Comparison of ENCODE assay signal across 8 cellular contexts in the genomic region with DNA sequence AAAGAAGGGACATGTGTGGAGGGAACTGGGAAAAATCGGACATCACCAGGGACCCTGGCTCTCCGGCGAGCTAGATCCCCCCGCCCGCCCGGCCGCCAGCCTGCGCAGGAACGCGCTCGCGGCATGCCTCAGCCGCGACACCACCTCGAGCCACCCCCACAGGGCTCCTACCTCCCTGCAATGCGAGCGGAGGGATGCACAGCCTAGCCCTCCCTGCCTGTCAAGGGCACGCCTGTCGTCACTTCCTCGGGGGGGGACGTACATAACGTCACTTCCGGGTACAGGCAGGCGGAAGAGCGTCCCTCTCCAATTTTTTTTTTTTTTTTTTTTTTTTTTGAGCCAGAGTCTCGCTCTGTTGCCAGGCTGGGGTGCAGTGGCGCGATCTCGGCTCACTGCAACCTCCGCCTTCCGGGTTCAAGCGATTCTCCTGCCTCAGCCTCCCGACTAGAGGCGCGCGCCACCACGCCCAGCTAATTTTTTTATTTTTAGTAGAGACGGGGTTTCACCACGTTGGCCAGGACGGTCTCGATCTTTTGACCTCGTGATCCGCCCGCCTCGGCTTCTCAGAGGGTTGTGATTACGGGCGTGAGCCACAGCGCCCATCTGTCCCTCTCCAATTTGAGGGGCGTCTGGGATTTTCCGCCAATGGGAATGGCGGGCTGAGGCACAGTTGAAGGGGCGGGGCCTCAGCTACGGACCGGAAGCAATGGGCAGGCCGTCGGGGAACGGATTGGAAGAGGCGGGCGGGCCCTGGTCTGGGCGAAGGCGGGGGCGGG. TPM values are rescaled to one million over a fixed set of nuclear protein-coding genes. Genes with fewer than 3 reads are reported as not detected.
DNase-seq lines count a peak whose midpoint lies in the region; ATAC-seq, FAIRE-seq and TF ChIP-seq lines count a peak whose summit lies in the region.

A gene with protein sequence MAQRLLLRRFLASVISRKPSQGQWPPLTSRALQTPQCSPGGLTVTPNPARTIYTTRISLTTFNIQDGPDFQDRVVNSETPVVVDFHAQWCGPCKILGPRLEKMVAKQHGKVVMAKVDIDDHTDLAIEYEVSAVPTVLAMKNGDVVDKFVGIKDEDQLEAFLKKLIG (minus strand): TSS at position 248 of the 776 bp plus-strand sequence. CDS start 803 bp downstream, outside the sequence.

- no peaks in the 10 kb centered on the region for H4K20me1 ChIP-seq in keratinocyte (ENCODE audit: control insufficient read depth, extremely low read depth, insufficient read depth, low read length)

- peaks cover 9 to 11% of the 10 kb centered on the region in 2 experiments for H3K36me3 ChIP-seq in keratinocyte (ENCODE audit: control insufficient read depth in 2 of 2, extremely low read depth in 1 of 2, insufficient read depth in 2 of 2, low read length in 2 of 2)

- H3K9me1 ChIP-seq in keratinocyte (ENCODE audit: control insufficient read depth, extremely low read depth, insufficient read depth, low read length): no peaks in the 10 kb centered on the region

- peak within 1 kb of the TSS; percentile 61 for H3K4me3 ChIP-seq in AG09309 (ENCODE audit: control insufficient read depth, low read depth, low read length)
- peak within 1 kb of the TSS; percentile 66 to 98 (median 85) for H3K4me3 ChIP-seq in keratinocyte (ENCODE audit: control insufficient read depth in 2 of 3, extremely low read depth in 1 of 3, insufficient read depth in 2 of 3, low read depth in 1 of 3, low read length in 3 of 3)

- peaks cover 11% of the 10 kb centered on the region for H3K4me1 ChIP-seq in keratinocyte (ENCODE audit: control insufficient read depth, extremely low read depth, insufficient read depth, low read length)

- H3K4me2 ChIP-seq in keratinocyte (ENCODE audit: control insufficient read depth, extremely low read depth, insufficient read depth, low read depth, low read length): peak within 1 kb of the TSS; percentile 96

- ATAC-seq in GM19035 (IDR thresholded peaks at IDR 0.05; ENCODE audit: unreplicated experiment) (peak; percentile 89), HG03354 (IDR thresholded peaks at IDR 0.05; ENCODE audit: poor library complexity, severe bottlenecking, unreplicated experiment) (peak; percentile 85)

- peak; percentile 85 for FAIRE-seq in keratinocyte (lab: Jason Lieb, UNC)

- H2AFZ ChIP-seq in keratinocyte (ENCODE audit: control insufficient read depth, low read length): peak within 1 kb of the TSS; percentile 94

- no peak for TF ChIP-seq CTCF in AG09309 (IDR thresholded peaks at IDR 0.05; ENCODE audit: control insufficient read depth, insufficient read depth, low read depth, low read length, missing control alignments)
- TF ChIP-seq CTCF in keratinocyte (optimal IDR thresholded peaks at IDR 0.05 in 1 of 3, IDR thresholded peaks at IDR 0.05 in 1 of 3, conservative IDR thresholded peaks at IDR 0.05 in 1 of 3; ENCODE audit: extremely low read depth in 1 of 3, insufficient read depth in 2 of 3, low read length in 3 of 3): no peak

- dilution Hi-C loops in keratinocyte (cut with MboI; ENCODE audit: extremely low pct_ligation_motif_present, low sequenced_read_pairs): no loop called here

- H3K79me2 ChIP-seq in keratinocyte (ENCODE audit: control insufficient read depth, insufficient read depth, low read length): peaks cover 11% of the 10 kb centered on the region

- no peaks in the 10 kb centered on the region for H3K27me3 ChIP-seq in keratinocyte (ENCODE audit: control insufficient read depth, extremely low read depth, insufficient read depth, low read length)

- H3K9ac ChIP-seq in keratinocyte (ENCODE audit: control insufficient read depth, extremely low read depth, insufficient read depth, low read length): peak within 1 kb of the TSS; percentile 87

- H3K9me3 ChIP-seq in keratinocyte (ENCODE audit: control insufficient read depth, low read depth, low read length): no peaks in the 10 kb centered on the region

- DNase-seq in AG09309 (ENCODE audit: low read depth) (no peak), NCI-H460 (ENCODE audit: extremely low read depth, low read depth) (peak; percentile 93), cerebellar nuclear complex (lab: John Stamatoyannopoulos, UW) (peak; percentile 66 to 92), keratinocyte (ENCODE audit: low read depth, low spot score) (peak; percentile 78)
- peak; percentile 91 for DNase-seq in activated CD4-positive, CD25-positive, alpha-beta regulatory T cell treated with anti-CD3 and anti-CD28 coated beads, Interleukin-2, amount 50 U/mL, for 72 hours
- peak; percentile 90 to 91 for DNase-seq in stimulated activated CD4-positive, alpha-beta T cell treated with anti-CD3 and anti-CD28 coated beads, Interleukin-15, amount 100 ng/mL, for 1 hour (ENCODE audit: low read depth in 1 of 2, low spot score in 1 of 2)

- H3K27ac ChIP-seq in keratinocyte (ENCODE audit: control insufficient read depth, insufficient read depth, low read length): peak within 1 kb of the TSS; percentile 85

RNA-seq across cellular contexts. Expression of the gene that starts here (rescaled TPM):
- 25.0 and 29.9 TPM in 2 replicates for total RNA-seq in NCI-H460 (2014; rRNA removed; shearing (Covaris generic))
- 10.6 and 28.7 TPM in 2 replicates for polyA plus RNA-seq in NCI-H460 (2014; cell fraction: nucleus; rRNA removed)
- polyA plus RNA-seq in keratinocyte: 92.5 to 99.2 TPM (median 95.9 TPM) in 3 replicates
- polyA plus RNA-seq in keratinocyte (2011; ENCODE audit: low read depth): 28.6 TPM
- polyA plus RNA-seq in keratinocyte (2011; cell fraction: cytosol; rRNA removed): 93.8 and 123 TPM in 2 replicates
- 58.4 and 68.3 TPM in 2 replicates for polyA plus RNA-seq in keratinocyte (2011; cell fraction: nucleus; rRNA removed)
- 40.9 and 62.6 TPM in 2 replicates for polyA plus RNA-seq in keratinocyte (2012; ENCODE audit: low replicate concordance)
- 62.9 to 78.3 TPM (median 72.1 TPM) in 3 replicates for polyA minus RNA-seq in keratinocyte
- polyA minus RNA-seq in keratinocyte (2011; cell fraction: cytosol; rRNA and poly(A)+ RNA removed): 57.2 TPM
- 16.5 and 17.5 TPM in 2 replicates for polyA minus RNA-seq in keratinocyte (2011; cell fraction: nucleus; rRNA and poly(A)+ RNA removed)
